8 cellular contexts compared by ENCODE assay signal in the genomic region with DNA sequence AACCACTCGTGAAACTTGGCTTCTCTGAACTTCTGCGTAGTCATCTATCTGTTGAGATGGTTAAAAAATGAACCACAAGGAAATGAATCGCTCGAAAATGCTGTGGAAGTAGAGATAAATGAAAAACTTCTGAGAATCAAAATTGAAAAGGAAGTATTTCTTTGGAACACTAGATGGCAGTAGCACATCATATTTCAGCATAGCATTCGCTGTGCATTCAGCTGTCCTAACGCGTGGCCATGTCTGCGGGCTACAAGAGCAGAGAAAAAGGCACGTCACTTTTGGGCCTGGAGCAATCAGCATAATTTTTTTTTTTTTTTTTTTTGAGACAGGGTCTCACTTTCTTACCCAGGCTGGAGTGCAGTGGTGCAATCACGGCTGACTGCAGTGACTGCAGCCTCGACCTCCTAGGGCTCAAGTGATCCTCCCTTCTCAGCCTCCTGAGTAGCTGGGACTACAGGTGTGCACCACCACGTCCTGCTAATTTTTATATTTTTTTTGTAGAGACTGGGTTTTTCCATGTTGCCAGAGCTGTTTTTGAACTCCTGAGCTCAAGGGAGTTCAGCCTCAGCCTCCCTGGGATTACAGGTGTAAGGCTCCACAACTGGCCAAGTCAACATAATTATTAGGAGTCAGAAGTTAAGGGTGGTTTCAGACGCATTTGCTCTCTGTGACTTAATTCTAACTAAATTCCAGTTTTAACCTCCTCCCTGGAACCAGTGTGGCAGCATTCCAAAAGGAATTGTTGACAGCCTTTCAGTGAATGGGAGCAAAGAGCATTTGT. TPM values are rescaled to one million over a fixed set of nuclear protein-coding genes. Genes with fewer than 3 reads are reported as not detected.
A peak's percentile ranks its signal among the peaks of the same experiment; 100 is the strongest.
DNase-seq lines count a peak whose midpoint lies in the region; ATAC-seq and TF ChIP-seq lines count a peak whose summit lies in the region.

No MANE protein-coding gene starts in this region.

- H2AFZ ChIP-seq in KMS-11 (ENCODE audit: low read depth): no peak overlapping the region
- no peak overlapping the region for H2AFZ ChIP-seq in trophoblast cell (ENCODE audit: insufficient read depth, low read length, poor library complexity)

- H3K9ac ChIP-seq in KMS-11 (no peak overlapping the region), trophoblast cell (ENCODE audit: low read length) (no peak overlapping the region)

- no peak overlapping the region for H4K8ac ChIP-seq in trophoblast cell (ENCODE audit: low read depth, low read length)

- no peak overlapping the region for H3K4ac ChIP-seq in trophoblast cell (ENCODE audit: low read depth, low read length)

- H3K9me3 Mint-ChIP-seq in activated naive CD4-positive, alpha-beta T cell treated with anti-CD3 and anti-CD28 coated beads for 36 hours: no peaks in the 10 kb centered on the region

- CTCF ChIA-PET in activated naive CD4-positive, alpha-beta T cell treated with anti-CD3 and anti-CD28 coated beads for 36 hours (lab: Charles Lee): interaction anchor here (0.6 to 4.1 kb wide), 43 partner anchors 8 to 655 kb away, joined by 3 to 47 read pairs (median 4); partner anchors contain the start of genes HEBP2 and PERP

- peaks cover 5% of the 10 kb centered on the region for H3K4me1 ChIP-seq in KMS-11 (ENCODE audit: low read depth, poor library complexity, severe bottlenecking)
- peaks cover 0 to 3% of the 10 kb centered on the region in 2 experiments for H3K4me1 ChIP-seq in trophoblast cell (ENCODE audit: control insufficient read depth in 1 of 2, insufficient read depth in 2 of 2, low read length in 2 of 2)

- H3K36me3 ChIP-seq in KMS-11 (ENCODE audit: insufficient read depth): no peaks in the 10 kb centered on the region
- H3K36me3 ChIP-seq in trophoblast cell (ENCODE audit: control insufficient read depth in 1 of 2, insufficient read depth in 2 of 2, low read length in 2 of 2): no peaks in the 10 kb centered on the region
- no peaks in the 10 kb centered on the region for H3K36me3 ChIP-seq in H7 (replicated peaks; ENCODE audit: control insufficient read depth, insufficient read depth, low read length)

- intact Hi-C loops in activated naive CD4-positive, alpha-beta T cell treated with anti-CD3 and anti-CD28 coated beads for 36 hours (cut with micrococcal nuclease): loop anchor here (1.0 to 10.0 kb wide), 8 partner anchors 45 to 869 kb away; partner anchors contain the start of genes ARFGEF3 and REPS1

- H3K23ac ChIP-seq in trophoblast cell (ENCODE audit: low read length): no peak overlapping the region

- peak; percentile 86 for TF ChIP-seq CTCF in KMS-11 (conservative IDR thresholded peaks at IDR 0.05; ENCODE audit: low read depth, low read length)

- H3K4me1 Mint-ChIP-seq in activated naive CD4-positive, alpha-beta T cell treated with anti-CD3 and anti-CD28 coated beads for 36 hours (ENCODE audit: low read depth): peaks cover 6% of the 10 kb centered on the region

- H4K91ac ChIP-seq in trophoblast cell (ENCODE audit: low read depth, low read length): no peak overlapping the region

- no peak overlapping the region for H3K18ac ChIP-seq in trophoblast cell (ENCODE audit: low read length)

- H3K36me3 Mint-ChIP-seq in activated naive CD4-positive, alpha-beta T cell treated with anti-CD3 and anti-CD28 coated beads for 36 hours (ENCODE audit: low read depth): no peaks in the 10 kb centered on the region

- peak overlapping the region; percentile 36 for H2BK5ac ChIP-seq in trophoblast cell (ENCODE audit: low read depth, low read length, poor library complexity)

- H3K27ac Mint-ChIP-seq in activated naive CD4-positive, alpha-beta T cell treated with anti-CD3 and anti-CD28 coated beads for 36 hours: no peak overlapping the region

- H3K79me2 ChIP-seq in KMS-11 (ENCODE audit: insufficient read depth, low read depth): no peaks in the 10 kb centered on the region
- no peaks in the 10 kb centered on the region for H3K79me2 ChIP-seq in trophoblast cell (ENCODE audit: control insufficient read depth, insufficient read depth, low read length, poor library complexity)

- H3K4me3 Mint-ChIP-seq in activated naive CD4-positive, alpha-beta T cell treated with anti-CD3 and anti-CD28 coated beads for 36 hours: no peak overlapping the region

- H2BK12ac ChIP-seq in trophoblast cell (ENCODE audit: low read length): no peak overlapping the region

- peak; percentile 73 for DNase-seq in D341Med (ENCODE audit: low spot score)
- peak; percentile 24 for DNase-seq in OCI-M2 (lab: John Stamatoyannopoulos, UW; ENCODE audit: unreplicated experiment)
- DNase-seq in activated naive CD4-positive, alpha-beta T cell treated with anti-CD3 and anti-CD28 coated beads for 36 hours: peak; percentile 60
- peak; percentile 79 for DNase-seq in globus pallidus (ENCODE audit: low spot score)
- peak; percentile 93 to 99 for DNase-seq in trophoblast cell
- DNase-seq in H7: no peak

- H4K20me1 ChIP-seq in KMS-11 (ENCODE audit: insufficient read depth): no peaks in the 10 kb centered on the region

- H3K4me2 ChIP-seq in KMS-11 (peak overlapping the region; percentile 29; the same call in 1 of the 2 replicates), trophoblast cell (ENCODE audit: low read length) (peak overlapping the region; percentile 35)

- H3K27me3 ChIP-seq in KMS-11 (ENCODE audit: insufficient read depth, low read depth) (no peaks in the 10 kb centered on the region), trophoblast cell (ENCODE audit: insufficient read depth, low read length) (no peaks in the 10 kb centered on the region), H7 (ENCODE audit: control insufficient read depth, insufficient read depth, low read length) (no peaks in the 10 kb centered on the region)

- peaks cover 12% of the 10 kb centered on the region for H3K27me3 Mint-ChIP-seq in activated naive CD4-positive, alpha-beta T cell treated with anti-CD3 and anti-CD28 coated beads for 36 hours (ENCODE audit: low read depth)

- peaks cover 2% of the 10 kb centered on the region for H3K79me1 ChIP-seq in trophoblast cell (ENCODE audit: low read length)

- no peak overlapping the region for H4K12ac ChIP-seq in trophoblast cell (ENCODE audit: low read depth, low read length)

- no peak overlapping the region for H3K27ac ChIP-seq in KMS-11
- H3K27ac ChIP-seq in trophoblast cell (ENCODE audit: low read depth, low read length): peak overlapping the region; percentile 81

- H2BK120ac ChIP-seq in trophoblast cell (ENCODE audit: insufficient read depth, low read length, poor library complexity): no peak overlapping the region

- no peak overlapping the region for H2AK5ac ChIP-seq in trophoblast cell (ENCODE audit: low read length)

- no peaks in the 10 kb centered on the region for H3K9me3 ChIP-seq in trophoblast cell (ENCODE audit: insufficient read depth, low read depth, low read length)

- peak; percentile 71 for ATAC-seq in GM21381 (IDR thresholded peaks at IDR 0.05; ENCODE audit: unreplicated experiment)

- no CpG with 5 or more reads among the region's 13 CpGs for WGBS in trophoblast cell (ENCODE audit: extremely low coverage, insufficient coverage, insufficient read length)

- no peak overlapping the region for H3K14ac ChIP-seq in trophoblast cell (ENCODE audit: low read length)

- H3K4me3 ChIP-seq in KMS-11 (IDR thresholded peaks at IDR 0.05; ENCODE audit: insufficient read depth, low read depth, low read length): no peak overlapping the region
- no peak overlapping the region for H3K4me3 ChIP-seq in trophoblast cell (ENCODE audit: low read depth, low read length)
- no peak overlapping the region for H3K4me3 ChIP-seq in H7 (ENCODE audit: insufficient read depth, low read depth, low read length)

RNA-seq across cellular contexts. Expression of gene PERP, which starts 8.8 kb away (rescaled TPM):
- total RNA-seq in activated naive CD4-positive, alpha-beta T cell treated with anti-CD3 and anti-CD28 coated beads for 36 hours: 1 to 10 TPM; 4.3 to 4.4 TPM
- polyA plus RNA-seq in trophoblast cell (2013): 123 and 131 TPM in 2 replicates
- 27.9 and 28.5 TPM in 2 replicates for total RNA-seq in H7 (2014; rRNA removed; shearing (Covaris generic))

RNA-seq across cellular contexts. Expression of gene ARFGEF3, which starts 45.7 kb away (rescaled TPM):
- total RNA-seq in activated naive CD4-positive, alpha-beta T cell treated with anti-CD3 and anti-CD28 coated beads for 36 hours: under 1 TPM; 0.72 TPM
- polyA plus RNA-seq in trophoblast cell (2013): 0.12 TPM in 2 replicates
- total RNA-seq in H7 (2014; rRNA removed; shearing (Covaris generic)): 7.0 and 11.0 TPM in 2 replicates
